ENCODE assay signal across 11 cellular contexts in genomic region chrY:14525315-14525714, GRCh38. TPM values are rescaled to one million over a fixed set of nuclear protein-coding genes. Genes with fewer than 3 reads are reported as not detected.
DNase-seq lines count a peak whose midpoint lies in the region; ATAC-seq and TF ChIP-seq lines count a peak whose summit lies in the region.
"Had no signal": no experiment of that assay in that cellular context is flagged by ENCODE, and none has a peak within 500 bp of the region (broad histone marks: within the 10 kb centered on the region; RNA-seq: fewer than 3 reads in every experiment).

No MANE protein-coding gene starts in this region.

- no peaks in the 10 kb centered on the region for H3K9me3 ChIP-seq in MG63
- H3K9me3 ChIP-seq in trophoblast cell (ENCODE audit: insufficient read depth, low read depth, low read length), result no peaks in the 10 kb centered on the region
- H3K9me3 ChIP-seq in esophagus squamous epithelium, result no peaks in the 10 kb centered on the region
- no peaks in the 10 kb centered on the region for H3K9me3 ChIP-seq in gastrocnemius medialis
- H3K9me3 ChIP-seq: neutrophil had no signal

- peak overlapping the region; percentile 77 for H4K8ac ChIP-seq in trophoblast cell (ENCODE audit: low read depth, low read length)

- TF ChIP-seq POLR2A in esophagus squamous epithelium (IDR thresholded peaks at IDR 0.05) (no peak), gastrocnemius medialis (IDR thresholded peaks at IDR 0.05) (no peak)

- H4K91ac ChIP-seq in trophoblast cell (ENCODE audit: low read depth, low read length), result peak overlapping the region; percentile 75

- H2AK5ac ChIP-seq in trophoblast cell (ENCODE audit: low read length), result peak overlapping the region; percentile 79

- peak overlapping the region; percentile 87 for H3K14ac ChIP-seq in trophoblast cell (ENCODE audit: low read length)

- H3K9me3 Mint-ChIP-seq in activated CD4-positive, alpha-beta T cell treated with anti-CD3 and anti-CD28 coated beads, Interleukin-2, amount 10 ng/mL, durations not matched to agents 24 days and 14 days, result no peaks in the 10 kb centered on the region
- no peaks in the 10 kb centered on the region for H3K9me3 Mint-ChIP-seq in effector memory CD8-positive, alpha-beta T cell

- H3K4me1 ChIP-seq in trophoblast cell (ENCODE audit: control insufficient read depth in 1 of 2, insufficient read depth in 2 of 2, low read length in 2 of 2) (peaks cover 0 to 2% of the 10 kb centered on the region in 2 experiments), esophagus squamous epithelium (peaks cover 0 to 25% (median 0%) of the 10 kb centered on the region in 3 donors), gastrocnemius medialis (no peaks in the 10 kb centered on the region)

- in situ Hi-C loops in gastrocnemius medialis (cut with MboI; ENCODE audit: low sequenced_read_pairs in 4 of 4), result no loop called here

- H3K4me3 Mint-ChIP-seq in activated CD4-positive, alpha-beta T cell treated with anti-CD3 and anti-CD28 coated beads, Interleukin-2, amount 10 ng/mL, durations not matched to agents 24 days and 14 days, result peak overlapping the region; percentile 74
- peak overlapping the region; percentile 81 to 92 for H3K4me3 Mint-ChIP-seq in effector memory CD8-positive, alpha-beta T cell

- no peak for DNase-seq in activated CD4-positive, alpha-beta T cell treated with anti-CD3 and anti-CD28 coated beads, Interleukin-2, amount 10 ng/mL, durations not matched to agents 24 days and 14 days
- no peak for DNase-seq in activated CD4-positive, alpha-beta T cell treated with anti-CD3 and anti-CD28 coated beads, Interleukin-2, amount 50 U/mL, for 4 hours
- peak; percentile 16 for DNase-seq in MG63
- peak in 1 of 3 experiments; percentile 11 for DNase-seq in effector memory CD8-positive, alpha-beta T cell
- no peak for DNase-seq in trophoblast cell
- no peak for DNase-seq in esophagus squamous epithelium (lab: John Stamatoyannopoulos, UW)
- DNase-seq in gastrocnemius medialis, result no peak
- DNase-seq: PC-9 had no signal

- H4K12ac ChIP-seq in trophoblast cell (ENCODE audit: low read depth, low read length), result peak overlapping the region; percentile 85

- H2BK12ac ChIP-seq in trophoblast cell (ENCODE audit: low read length), result peak overlapping the region; percentile 60

- peak overlapping the region; percentile 62 for H2BK120ac ChIP-seq in trophoblast cell (ENCODE audit: insufficient read depth, low read length, poor library complexity)

- no peak for ATAC-seq in effector memory CD8-positive, alpha-beta T cell (replicated peaks)
- no peak for ATAC-seq in HG03520 (IDR thresholded peaks at IDR 0.05; ENCODE audit: unreplicated experiment)
- ATAC-seq in gastrocnemius medialis, result no peak

- no peak overlapping the region for H3K23ac ChIP-seq in trophoblast cell (ENCODE audit: low read length)

- H3K4ac ChIP-seq in trophoblast cell (ENCODE audit: low read depth, low read length), result peak overlapping the region; percentile 98

- peak in 1 of 6 experiments; percentile 31 for TF ChIP-seq CTCF in esophagus squamous epithelium (IDR thresholded peaks at IDR 0.05)
- TF ChIP-seq CTCF in gastrocnemius medialis (IDR thresholded peaks at IDR 0.05 in 4 of 5, conservative IDR thresholded peaks at IDR 0.05 in 1 of 5), result no peak

- H3K9ac ChIP-seq in trophoblast cell (ENCODE audit: low read length), result peak overlapping the region; percentile 86
- H3K9ac ChIP-seq: KMS-11 had no signal

- H3K18ac ChIP-seq in trophoblast cell (ENCODE audit: low read length), result peak overlapping the region; percentile 86

- H2BK5ac ChIP-seq in trophoblast cell (ENCODE audit: low read depth, low read length, poor library complexity), result peak overlapping the region; percentile 84

- peak overlapping the region; percentile 65 for H3K4me3 ChIP-seq in MG63
- H3K4me3 ChIP-seq in trophoblast cell (ENCODE audit: low read depth, low read length), result peak overlapping the region; percentile 89
- H3K4me3 ChIP-seq in esophagus squamous epithelium, result peak overlapping the region in 2 of 4 donors; percentile 46 to 57
- peak overlapping the region in 2 of 4 donors; percentile 34 to 39 for H3K4me3 ChIP-seq in gastrocnemius medialis
- H3K4me3 ChIP-seq: PC-9 had no signal

- no peaks in the 10 kb centered on the region for H3K36me3 Mint-ChIP-seq in activated CD4-positive, alpha-beta T cell treated with anti-CD3 and anti-CD28 coated beads, Interleukin-2, amount 10 ng/mL, durations not matched to agents 24 days and 14 days (ENCODE audit: low read depth)
- no peaks in the 10 kb centered on the region for H3K36me3 Mint-ChIP-seq in effector memory CD8-positive, alpha-beta T cell (ENCODE audit: insufficient read depth)

- peak overlapping the region; percentile 30 for H3K27ac ChIP-seq in trophoblast cell (ENCODE audit: low read depth, low read length)
- peak overlapping the region in 2 of 4 donors; percentile 68 to 73 for H3K27ac ChIP-seq in esophagus squamous epithelium
- H3K27ac ChIP-seq in gastrocnemius medialis, result no peak overlapping the region
- H3K27ac ChIP-seq: KMS-11, neutrophil, PC-9 had no signal

- H3K4me2 ChIP-seq in trophoblast cell (ENCODE audit: low read length), result peak overlapping the region; percentile 97
- H3K4me2 ChIP-seq: KMS-11, PC-9 had no signal

- WGBS in trophoblast cell (ENCODE audit: extremely low coverage, insufficient coverage, insufficient read length), result no CpG with 5 or more reads among the region's 13 CpGs
- WGBS in esophagus squamous epithelium, 2 donors, result 3% methylated on average over 7 of the region's 13 CpGs; no CpG with 5 or more reads in 1 of the 2 donors

- peaks cover 22% of the 10 kb centered on the region for H3K79me1 ChIP-seq in trophoblast cell (ENCODE audit: low read length)

- peak overlapping the region; percentile 81 for H2AFZ ChIP-seq in trophoblast cell (ENCODE audit: insufficient read depth, low read length, poor library complexity)
- H2AFZ ChIP-seq: PC-9 had no signal

- no peaks in the 10 kb centered on the region for H3K27me3 ChIP-seq in MG63
- no peaks in the 10 kb centered on the region for H3K27me3 ChIP-seq in trophoblast cell (ENCODE audit: insufficient read depth, low read length)
- H3K27me3 ChIP-seq in esophagus squamous epithelium, result no peaks in the 10 kb centered on the region
- H3K27me3 ChIP-seq in gastrocnemius medialis, result no peaks in the 10 kb centered on the region

- no peak overlapping the region for H3K27ac Mint-ChIP-seq in activated CD4-positive, alpha-beta T cell treated with anti-CD3 and anti-CD28 coated beads, Interleukin-2, amount 10 ng/mL, durations not matched to agents 24 days and 14 days
- peak overlapping the region; percentile 69 to 91 for H3K27ac Mint-ChIP-seq in effector memory CD8-positive, alpha-beta T cell

- peaks cover 17% of the 10 kb centered on the region for H3K79me2 ChIP-seq in trophoblast cell (ENCODE audit: control insufficient read depth, insufficient read depth, low read length, poor library complexity)

- intact Hi-C loops in activated CD4-positive, alpha-beta T cell treated with anti-CD3 and anti-CD28 coated beads, Interleukin-2, amount 10 ng/mL, durations not matched to agents 24 days and 14 days (cut with micrococcal nuclease), result no loop called here
- intact Hi-C loops in esophagus squamous epithelium (cut with DNase I) (no loop called here), gastrocnemius medialis (cut with DNase I; ENCODE audit: low total_unique reads) (no loop called here)

- peaks cover 2% of the 10 kb centered on the region for H3K4me1 Mint-ChIP-seq in activated CD4-positive, alpha-beta T cell treated with anti-CD3 and anti-CD28 coated beads, Interleukin-2, amount 10 ng/mL, durations not matched to agents 24 days and 14 days
- H3K4me1 Mint-ChIP-seq in effector memory CD8-positive, alpha-beta T cell (ENCODE audit: low read depth in 2 of 2), result peaks cover 11 to 18% of the 10 kb centered on the region in 2 donors

- peaks cover 28% of the 10 kb centered on the region for H3K27me3 Mint-ChIP-seq in activated CD4-positive, alpha-beta T cell treated with anti-CD3 and anti-CD28 coated beads, Interleukin-2, amount 10 ng/mL, durations not matched to agents 24 days and 14 days
- peaks cover 13 to 25% of the 10 kb centered on the region in 2 donors for H3K27me3 Mint-ChIP-seq in effector memory CD8-positive, alpha-beta T cell

- H3K36me3 ChIP-seq in MG63 (no peaks in the 10 kb centered on the region), trophoblast cell (ENCODE audit: control insufficient read depth in 1 of 2, insufficient read depth in 2 of 2, low read length in 2 of 2) (no peaks in the 10 kb centered on the region), esophagus squamous epithelium (no peaks in the 10 kb centered on the region), gastrocnemius medialis (no peaks in the 10 kb centered on the region)
- H3K36me3 ChIP-seq: neutrophil had no signal

RNA-seq across cellular contexts. Expression of gene NLGN4Y, which starts 1.0 kb away (rescaled TPM):
- 0.50 and 1.6 TPM in 2 replicates for total RNA-seq in activated CD4-positive, alpha-beta T cell treated with anti-CD3 and anti-CD28 coated beads, Interleukin-2, amount 10 ng/mL, durations not matched to agents 24 days and 14 days
- total RNA-seq in MG63 (2014; rRNA removed; shearing (Covaris generic); ENCODE audit: low replicate concordance), result 1.6 and 8.1 TPM in 2 replicates
- polyA plus RNA-seq in trophoblast cell (2013), result 19.4 and 21.9 TPM in 2 replicates
- total RNA-seq in esophagus squamous epithelium, result 10 to 100 TPM in 2 of 4 donors, not detected in 2; 18.1 to 18.9 TPM
- 10 to 100 TPM in 1 of 4 donors, 1 to 10 TPM in 1, not detected in 2; 9.6 to 24.3 TPM for total RNA-seq in gastrocnemius medialis
- total RNA-seq: PC-9 had no signal
